Comparison of ENCODE assay signal across 9 cellular contexts in genomic region chr3:129023909-129024308, GRCh38. TPM values are rescaled to one million over a fixed set of nuclear protein-coding genes. Genes with fewer than 3 reads are reported as not detected.
DNase-seq lines count a peak whose midpoint lies in the region; ATAC-seq and TF ChIP-seq lines count a peak whose summit lies in the region.
"Had no signal": no experiment of that assay in that cellular context is flagged by ENCODE, and none has a peak within 500 bp of the region (broad histone marks: within the 10 kb centered on the region; RNA-seq: fewer than 3 reads in every experiment).

No MANE protein-coding gene starts in this region.

- H3K27me3 ChIP-seq in GM06990 (replicated peaks; ENCODE audit: control insufficient read depth, insufficient read depth, low read length) (no peaks in the 10 kb centered on the region), esophagus squamous epithelium (no peaks in the 10 kb centered on the region)

- intact Hi-C loops in esophagus squamous epithelium (cut with DNase I), result no loop called here

- ATAC-seq in GM19035 (IDR thresholded peaks at IDR 0.05; ENCODE audit: unreplicated experiment), result no peak
- ATAC-seq: naive thymus-derived CD4-positive, alpha-beta T cell had no signal

- WGBS in esophagus squamous epithelium, 2 donors, result 44 to 80% methylated on average over 1 to 2 of the region's 2 CpGs

- H3K9me3 ChIP-seq in esophagus squamous epithelium, result no peaks in the 10 kb centered on the region

- peaks cover 9 to 66% (median 22%) of the 10 kb centered on the region in 3 donors for H3K4me1 ChIP-seq in esophagus squamous epithelium

- TF ChIP-seq POLR2A in esophagus squamous epithelium (IDR thresholded peaks at IDR 0.05), result no peak

- peak overlapping the region in 1 of 4 donors; percentile 43 for H3K27ac ChIP-seq in esophagus squamous epithelium

- TF ChIP-seq CTCF in GM06990 (IDR thresholded peaks at IDR 0.05; ENCODE audit: insufficient read depth, low read length, poor library complexity, severe bottlenecking) (peak; percentile 27), astrocyte of the spinal cord (IDR thresholded peaks at IDR 0.05; ENCODE audit: low read depth, low read length) (peak; percentile 25), esophagus squamous epithelium (IDR thresholded peaks at IDR 0.05) (peak in 2 of 6 experiments; percentile 17 to 27)

- DNase-seq in GM06990 (ENCODE audit: extremely low read depth, insufficient read length) (no peak), Kasumi-1 (lab: John Stamatoyannopoulos, UW) (peak; percentile 35 to 58), astrocyte of the spinal cord (ENCODE audit: low read depth, low spot score) (no peak), myocyte (ENCODE audit: low read depth) (peak; percentile 54), esophagus squamous epithelium (lab: John Stamatoyannopoulos, UW) (no peak)
- no peak for DNase-seq in stimulated activated CD4-positive, alpha-beta T cell treated with anti-CD3 and anti-CD28 coated beads, Interleukin-2, amount 100 ng/mL, for 24 hours
- DNase-seq: activated CD8-positive, alpha-beta memory T cell treated with anti-CD3 and anti-CD28 coated beads, Interleukin-2, amount 50 U/mL, for 48 hours; naive thymus-derived CD4-positive, alpha-beta T cell had no signal

- in situ Hi-C loops in astrocyte of the spinal cord (cut with HindIII; ENCODE audit: low sequenced_read_pairs), result no loop called here

- H3K36me3 ChIP-seq in GM06990 (ENCODE audit: control insufficient read depth, insufficient read depth, low read length), result no peaks in the 10 kb centered on the region
- no peaks in the 10 kb centered on the region for H3K36me3 ChIP-seq in esophagus squamous epithelium

- no peak overlapping the region for H3K4me3 ChIP-seq in GM06990 (replicated peaks; ENCODE audit: low read depth, low read length)
- H3K4me3 ChIP-seq in astrocyte of the spinal cord (ENCODE audit: low read depth, low read length), result no peak overlapping the region
- H3K4me3 ChIP-seq in esophagus squamous epithelium, result no peak overlapping the region

RNA-seq across cellular contexts. Expression of gene EFCC1, which starts 22.8 kb away (rescaled TPM):
- total RNA-seq in myocyte, result 1.6 and 4.6 TPM in 2 replicates
- 1.6 TPM for polyA plus RNA-seq in myocyte (2012)
- total RNA-seq in esophagus squamous epithelium, result 1 to 10 TPM in 1 of 4 donors, under 1 TPM in 3; 0.19 to 2.9 (median 0.48) TPM

RNA-seq across cellular contexts. Expression of gene CFAP92, which starts 30.0 kb away (rescaled TPM):
- 0.05 and 0.08 TPM in 2 replicates for total RNA-seq in myocyte
- 0.64 TPM for polyA plus RNA-seq in myocyte (2012)
- total RNA-seq in esophagus squamous epithelium, result 1 to 10 TPM in 1 of 4 donors, under 1 TPM in 3; 0.40 to 1.4 (median 0.98) TPM

RNA-seq across cellular contexts. Expression of gene GP9, which starts 36.7 kb away (rescaled TPM):
- total RNA-seq in myocyte (not detected in 2 replicates), esophagus squamous epithelium (not detected)
- not detected for polyA plus RNA-seq in myocyte (2012)
- polyA plus RNA-seq: naive thymus-derived CD4-positive, alpha-beta T cell had no signal

Comparison
In these comparisons a context has a peak if more than half of its experiments do, and no peak if none do; other contexts are left out.
1. DNase-seq: peak in Kasumi-1 (2 of 2) and myocyte (single experiment); none in GM06990 (single experiment), astrocyte of the spinal cord (single experiment), stimulated activated CD4-positive, alpha-beta T cell treated with anti-CD3 and anti-CD28 coated beads, Interleukin-2, amount 100 ng/mL, for 24 hours (0 of 2) and esophagus squamous epithelium (single experiment).